1 cellular context compared by ENCODE assay signal in genomic region chr1:19324665-19324990, GRCh38.
A peak's percentile ranks its signal among the peaks of the same experiment; 100 is the strongest.
TF ChIP-seq lines count a peak whose summit lies in the region.

No MANE protein-coding gene starts in this region.

TF ChIP-seq in K562, 482 proteins besides CTCF, POLR2A, EP300 and RAD21:
- no peak for TF ChIP-seq ZNF696 (CRISPR knock-in tag; conservative IDR thresholded peaks at IDR 0.05)
- 0 out of 2 replicates have a peak, but pooled peaks have one; percentile 16 for TF ChIP-seq RBFOX2 (IDR thresholded peaks at IDR 0.05; ENCODE audit: low read depth, low read length)
- no peak for TF ChIP-seq STAT5B (CRISPR knock-in tag; IDR thresholded peaks at IDR 0.05)
